21 cellular contexts compared by ENCODE assay signal in genomic region chr3:20776717-20777116, GRCh38.
"Had no signal": no experiment of that assay in that cellular context is flagged by ENCODE, and none has a peak within 500 bp of the region (broad histone marks: within the 10 kb centered on the region; RNA-seq: fewer than 3 reads in every experiment).

No MANE protein-coding gene starts in this region.

- H3K27ac ChIP-seq: lower lobe of right lung, pancreas, psoas muscle, right lobe of liver, tibial nerve, uterus had no signal

- ATAC-seq: lower lobe of right lung; naive thymus-derived CD8-positive, alpha-beta T cell; pancreas; psoas muscle; right lobe of liver; stimulated activated memory B cell treated with anti-CD40 and anti-IgM and Interleukin-4, amounts not matched to agents 10 μg/mL and 1 μg/mL and 100 μg/mL, for 72 hours; stimulated activated naive CD8-positive, alpha-beta T cell treated with anti-CD3 and anti-CD28 coated beads, Interleukin-15, amount 100 ng/mL, for 72 hours had no signal

- H3K36me3 ChIP-seq: lower lobe of right lung, pancreas, right lobe of liver, tibial nerve, uterus had no signal

- H3K4me2 ChIP-seq: smooth muscle cell had no signal

- H3K4me1 ChIP-seq: lower lobe of right lung, psoas muscle, tibial nerve, uterus had no signal

- DNase-seq: hypothalamus; immature natural killer cell; lower lobe of right lung; mammary epithelial cell; mesenchymal stem cell; naive thymus-derived CD8-positive, alpha-beta T cell; nucleus accumbens; pancreas; psoas muscle; right lobe of liver; stimulated activated CD4-positive, alpha-beta T cell treated with anti-CD3 and anti-CD28 coated beads, Interleukin-1b, Interleukin-23, amount 100 ng/mL, for 48 hours; stimulated activated CD4-positive, alpha-beta T cell treated with anti-CD3 and anti-CD28 coated beads, Interleukin-2, amount 100 ng/mL, for 48 hours; stimulated activated CD4-positive, alpha-beta T cell treated with anti-CD3 and anti-CD28 coated beads, Interleukin-4, amount 100 ng/mL, for 4 hours; stimulated activated CD8-positive, alpha-beta memory T cell treated with anti-CD3 and anti-CD28 coated beads, Interleukin-4, amount 100 ng/mL, for 48 hours; stimulated activated naive CD4-positive, alpha-beta T cell treated with Interleukin-2 at 50 U/mL for 16 hours; stimulated activated naive CD8-positive, alpha-beta T cell treated with anti-CD3 and anti-CD28 coated beads, Interleukin-15, amount 100 ng/mL, for 72 hours; substantia nigra; uterus had no signal

- H3K9me3 ChIP-seq: lower lobe of right lung, pancreas, psoas muscle, right lobe of liver, uterus had no signal

- H3K27me3 ChIP-seq: pancreas, right lobe of liver, tibial nerve, uterus had no signal

- H3K4me3 ChIP-seq: lower lobe of right lung, pancreas, psoas muscle, right lobe of liver, smooth muscle cell, tibial nerve, uterus had no signal
